13 cellular contexts compared by ENCODE assay signal in the genomic region with DNA sequence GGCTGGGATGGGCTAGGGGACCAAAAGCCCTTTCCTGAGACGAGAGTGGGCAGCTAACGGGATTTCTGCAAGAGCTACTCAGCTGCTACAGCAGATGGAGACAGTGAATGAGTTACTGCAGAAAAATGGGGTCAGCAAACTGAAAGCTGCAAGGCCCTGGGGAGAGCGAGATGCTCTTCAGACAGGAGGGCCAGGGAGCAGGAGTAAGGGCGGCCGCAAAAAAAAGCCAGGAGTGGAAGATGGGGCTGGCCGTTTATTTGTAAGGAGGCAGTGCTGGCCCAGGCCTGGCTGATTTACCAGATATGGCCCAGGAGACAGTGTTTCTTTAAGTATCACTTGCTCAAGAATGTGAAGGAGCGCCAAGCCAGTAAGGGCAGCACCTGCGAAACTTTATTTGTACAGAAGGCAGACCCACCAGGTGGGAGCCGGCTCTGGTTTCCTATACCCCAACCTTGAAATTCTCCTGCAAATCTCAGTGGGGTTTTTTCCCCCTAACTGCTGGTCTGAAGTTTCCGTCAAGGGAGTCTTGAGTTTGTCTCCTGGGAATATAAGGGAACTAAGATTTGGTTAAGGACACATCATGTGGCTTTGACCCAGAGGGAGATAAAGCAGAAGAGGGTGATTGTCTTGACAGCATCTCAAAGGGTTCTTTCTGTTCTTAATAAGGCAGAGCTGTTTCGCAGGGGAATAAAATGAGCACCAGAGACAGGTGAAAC. TPM values are rescaled to one million over a fixed set of nuclear protein-coding genes. Genes with fewer than 3 reads are reported as not detected.
DNase-seq lines count a peak whose midpoint lies in the region; ATAC-seq and TF ChIP-seq lines count a peak whose summit lies in the region.
"Had no signal": no experiment of that assay in that cellular context is flagged by ENCODE, and none has a peak within 500 bp of the region (broad histone marks: within the 10 kb centered on the region; RNA-seq: fewer than 3 reads in every experiment).

No MANE protein-coding gene starts in this region.

- CTCF ChIA-PET in OCI-LY7 (lab: Charles Lee; ENCODE audit: unreplicated experiment) = interaction anchor here (1.1 to 2.6 kb wide), 2 partner anchors 133 to 135 kb away, joined by 3 to 15 read pairs; no protein-coding TSS in a partner anchor

- H4K20me1 ChIP-seq in OCI-LY7 (ENCODE audit: insufficient read depth, low read length) = no peaks in the 10 kb centered on the region
- no peaks in the 10 kb centered on the region for H4K20me1 ChIP-seq in fibroblast of lung (ENCODE audit: control insufficient read depth, extremely low read depth, insufficient read depth, low read length)

- H3K4me1 ChIP-seq in ACC112 (ENCODE audit: control insufficient read depth, insufficient read depth, low read length, unreplicated experiment) = peaks cover 36% of the 10 kb centered on the region
- H3K4me1 ChIP-seq in OCI-LY7 (ENCODE audit: insufficient read depth, low read length, poor library complexity, severe bottlenecking) = peaks cover 25% of the 10 kb centered on the region
- peaks cover 39% of the 10 kb centered on the region for H3K4me1 ChIP-seq in fibroblast of lung (ENCODE audit: control insufficient read depth, extremely low read depth, insufficient read depth, low read length)
- peaks cover 57% of the 10 kb centered on the region for H3K4me1 ChIP-seq in psoas muscle
- H3K4me1 ChIP-seq: colonic mucosa had no signal

- H3K4me2 ChIP-seq in OCI-LY7 (ENCODE audit: low read length) = peak overlapping the region; percentile 38
- no peak overlapping the region for H3K4me2 ChIP-seq in fibroblast of lung (ENCODE audit: extremely low read depth, insufficient read depth, low read length)

- H2AFZ ChIP-seq in ACC112 (ENCODE audit: low read length, unreplicated experiment) (no peak overlapping the region), OCI-LY7 (ENCODE audit: low read length) (no peak overlapping the region), fibroblast of lung (ENCODE audit: low read length) (no peak overlapping the region)

- peak; percentile 53 for DNase-seq in OCI-LY7 (ENCODE audit: low spot score)
- DNase-seq in fibroblast of lung (ENCODE audit: low read depth in 2 of 2) = no peak
- DNase-seq in psoas muscle = peak in 1 of 2 donors; percentile 34
- DNase-seq in DMS53 (lab: John Stamatoyannopoulos, UW) = no peak
- no peak for DNase-seq in medulla oblongata (ENCODE audit: extremely low spot score)
- DNase-seq: activated naive CD8-positive, alpha-beta T cell treated with anti-CD3 and anti-CD28 coated beads for 36 hours; colonic mucosa; MM.1S; NCI-H2107 had no signal

- BruUV-seq in OCI-LY7 (replicated peaks; lab: Mats Ljungman, UMichigan) = no TSS peak

- H3K79me2 ChIP-seq in ACC112 (ENCODE audit: control insufficient read depth, insufficient read depth, low read length, unreplicated experiment) (peaks cover 26% of the 10 kb centered on the region), OCI-LY7 (ENCODE audit: insufficient read depth, low read depth, low read length) (no peaks in the 10 kb centered on the region), fibroblast of lung (ENCODE audit: control insufficient read depth, insufficient read depth, low read length) (peaks cover 22% of the 10 kb centered on the region)

- H3K9me3 ChIP-seq in OCI-LY7 (ENCODE audit: low read length) (peaks cover 15% of the 10 kb centered on the region), fibroblast of lung (ENCODE audit: control insufficient read depth, insufficient read depth, low read depth, low read length) (no peaks in the 10 kb centered on the region), psoas muscle (no peaks in the 10 kb centered on the region)
- H3K9me3 ChIP-seq: colonic mucosa had no signal

- H3K9ac ChIP-seq in fibroblast of lung (ENCODE audit: insufficient read depth, low read length) = no peak overlapping the region

- intact Hi-C loops in OCI-LY7 (cut with micrococcal nuclease; ENCODE audit: unreplicated experiment) = no loop called here
- intact Hi-C loops in psoas muscle (cut with DNase I) = loop anchor here (5.0 to 10.0 kb wide), 4 partner anchors 55 to 235 kb away; a partner anchor contains a TSS

- ATAC-seq in psoas muscle (no peak), GM18870 (IDR thresholded peaks at IDR 0.05; ENCODE audit: unreplicated experiment) (no peak), HG02852 (IDR thresholded peaks at IDR 0.05; ENCODE audit: unreplicated experiment) (no peak)
- ATAC-seq: SK-N-SH treated with all-trans-retinoic acid at 6 μM for 48 hours had no signal

- WGBS in psoas muscle, 3 donors = 45 to 70% (median 51%) methylated on average over 11 of the region's 11 CpGs

- no peak for TF ChIP-seq CTCF in OCI-LY7 (conservative IDR thresholded peaks at IDR 0.05; ENCODE audit: low read length)
- TF ChIP-seq CTCF in fibroblast of lung (conservative IDR thresholded peaks at IDR 0.05 in 1 of 2, IDR thresholded peaks at IDR 0.05 in 1 of 2; ENCODE audit: low read depth in 1 of 2, low read length in 2 of 2) = no peak
- no peak for TF ChIP-seq CTCF in psoas muscle (IDR thresholded peaks at IDR 0.05)

- H3K27me3 ChIP-seq in ACC112 (ENCODE audit: insufficient read depth, low read length) = no peaks in the 10 kb centered on the region
- H3K27me3 ChIP-seq in fibroblast of lung (ENCODE audit: control insufficient read depth, insufficient read depth, low read length) = no peaks in the 10 kb centered on the region
- H3K27me3 ChIP-seq in psoas muscle (ENCODE audit: insufficient read depth in 3 of 3, low read length in 2 of 3) = no peaks in the 10 kb centered on the region
- H3K27me3 ChIP-seq: colonic mucosa had no signal

- no peak overlapping the region for H3K4me3 ChIP-seq in ACC112 (ENCODE audit: low read depth, low read length)
- no peak overlapping the region for H3K4me3 ChIP-seq in OCI-LY7 (ENCODE audit: low read depth, low read length, poor library complexity, severe bottlenecking)
- H3K4me3 ChIP-seq in fibroblast of lung (replicated peaks in 1 of 4; ENCODE audit: control extremely low read depth in 1 of 4, insufficient read depth in 1 of 4, low read depth in 3 of 4, low read length in 4 of 4) = no peak overlapping the region
- no peak overlapping the region for H3K4me3 ChIP-seq in psoas muscle
- H3K4me3 ChIP-seq: colonic mucosa had no signal

- POLR2A ChIA-PET in OCI-LY7 (lab: Charles Lee) = interaction anchor here (0.6 to 3.8 kb wide), 5 partner anchors 77 to 224 kb away, joined by 4 to 30 read pairs (median 6); no protein-coding TSS in a partner anchor

- H3K9me2 ChIP-seq in OCI-LY7 (ENCODE audit: insufficient read depth, low read length) = no peaks in the 10 kb centered on the region

- H3K27ac ChIP-seq in ACC112 (ENCODE audit: low read depth, low read length) (peak overlapping the region; percentile 99; the same call in 1 of the 2 replicates), OCI-LY7 (ENCODE audit: low read depth, low read length, poor library complexity, severe bottlenecking) (peak overlapping the region; percentile 41), fibroblast of lung (ENCODE audit: insufficient read depth, low read length) (peak overlapping the region; percentile 65), psoas muscle (peak overlapping the region; percentile 91)
- H3K27ac ChIP-seq: colonic mucosa had no signal

- peaks cover 42% of the 10 kb centered on the region for H3K36me3 ChIP-seq in ACC112 (ENCODE audit: insufficient read depth, low read length)
- H3K36me3 ChIP-seq in OCI-LY7 (ENCODE audit: insufficient read depth, low read length) = peaks cover 42% of the 10 kb centered on the region
- H3K36me3 ChIP-seq in fibroblast of lung (ENCODE audit: control insufficient read depth, insufficient read depth, low read length) = peaks cover 22% of the 10 kb centered on the region
- H3K36me3 ChIP-seq in psoas muscle (ENCODE audit: insufficient read depth in 1 of 2, low read depth in 1 of 2) = peaks cover 11 to 71% of the 10 kb centered on the region in 2 donors

RNA-seq across cellular contexts. Expression of a gene that starts 57.7 kb away (rescaled TPM):
- total RNA-seq in OCI-LY7 (2014; rRNA removed; shearing (Covaris generic)) = 5.3 and 8.0 TPM in 2 replicates
- total RNA-seq in OCI-LY7 (2022) (16.6 and 17.2 TPM in 2 replicates), fibroblast of lung (14.4 and 24.9 TPM in 2 replicates), psoas muscle (10 to 100 TPM; 24.9 to 68.6 (median 55.9) TPM)
- polyA plus RNA-seq in fibroblast of lung (22.1 and 31.9 TPM in 2 replicates), psoas muscle (10 to 100 TPM; 10.0 to 39.8 (median 10.9) TPM)
- polyA plus RNA-seq in fibroblast of lung (2012) = 21.3 and 23.4 TPM in 2 replicates
- 66.6 and 95.5 TPM in 2 replicates for polyA minus RNA-seq in fibroblast of lung (ENCODE audit: low replicate concordance)

Comparison
In these comparisons a context has a peak if more than half of its experiments do, and no peak if none do; other contexts are left out.
1. H3K27ac ChIP-seq: peak in every context shown above with its lines; median percentile 99 in ACC112; 91 in psoas muscle; 65 in fibroblast of lung; 41 in OCI-LY7.